26 cellular contexts compared by ENCODE assay signal in genomic region chr7:158423190-158423555, GRCh38.
"Had no signal": no experiment of that assay in that cellular context is flagged by ENCODE, and none has a peak within 500 bp of the region (broad histone marks: within the 10 kb centered on the region; RNA-seq: fewer than 3 reads in every experiment).

No MANE protein-coding gene starts in this region.

- H3K4me3 Mint-ChIP-seq: activated CD4-positive, alpha-beta T cell treated with anti-CD3 and anti-CD28 coated beads for 36 hours; activated CD8-positive, alpha-beta memory T cell treated with anti-CD3 and anti-CD28 coated beads, Interleukin-2, amount 10 ng/mL, durations not matched to agents 7 days and 5 days; activated CD8-positive, alpha-beta T cell treated with anti-CD3 and anti-CD28 coated beads, Interleukin-2, amount 10 ng/mL, durations not matched to agents 7 days and 5 days; activated naive CD8-positive, alpha-beta T cell treated with anti-CD3 and anti-CD28 coated beads for 36 hours; mesothelial cell of epicardium; naive B cell had no signal

- DNase-seq: activated CD4-positive, alpha-beta T cell treated with anti-CD3 and anti-CD28 coated beads for 36 hours; activated CD4-positive, CD25-positive, alpha-beta regulatory T cell; activated CD8-positive, alpha-beta memory T cell treated with anti-CD3 and anti-CD28 coated beads, Interleukin-2, amount 10 ng/mL, durations not matched to agents 7 days and 5 days; activated CD8-positive, alpha-beta T cell treated with anti-CD3 and anti-CD28 coated beads, Interleukin-2, amount 10 ng/mL, durations not matched to agents 7 days and 5 days; activated naive CD4-positive, alpha-beta T cell treated with Interleukin-2 at 50 U/mL for 16 hours; activated naive CD8-positive, alpha-beta T cell treated with anti-CD3 and anti-CD28 coated beads for 36 hours; activated T-cell treated with anti-CD3 and anti-CD28 coated beads, Interleukin-2, amount 50 U/mL, for 48 hours; aorta; body of pancreas; islet precursor cell; left cardiac atrium; left ventricle myocardium superior; naive B cell; ovary; sigmoid colon; small intestine; stimulated activated CD4-positive, alpha-beta T cell treated with anti-CD3 and anti-CD28 coated beads, Interleukin-4, amount 100 ng/mL, for 24 hours; stimulated activated naive CD4-positive, alpha-beta T cell had no signal

- H3K27me3 Mint-ChIP-seq: activated CD4-positive, alpha-beta T cell treated with anti-CD3 and anti-CD28 coated beads for 36 hours; activated CD8-positive, alpha-beta memory T cell treated with anti-CD3 and anti-CD28 coated beads, Interleukin-2, amount 10 ng/mL, durations not matched to agents 7 days and 5 days; naive B cell had no signal

- ATAC-seq: activated CD4-positive, alpha-beta T cell treated with anti-CD3 and anti-CD28 coated beads for 36 hours; activated CD8-positive, alpha-beta memory T cell treated with anti-CD3 and anti-CD28 coated beads, Interleukin-2, amount 10 ng/mL, durations not matched to agents 7 days and 5 days; activated CD8-positive, alpha-beta T cell treated with anti-CD3 and anti-CD28 coated beads, Interleukin-2, amount 10 ng/mL, durations not matched to agents 7 days and 5 days; body of pancreas; gastroesophageal sphincter; left cardiac atrium; left ventricle myocardium superior had no signal

- H3K27ac Mint-ChIP-seq: activated CD4-positive, alpha-beta T cell treated with anti-CD3 and anti-CD28 coated beads for 36 hours; activated CD8-positive, alpha-beta memory T cell treated with anti-CD3 and anti-CD28 coated beads, Interleukin-2, amount 10 ng/mL, durations not matched to agents 7 days and 5 days; activated CD8-positive, alpha-beta T cell treated with anti-CD3 and anti-CD28 coated beads, Interleukin-2, amount 10 ng/mL, durations not matched to agents 7 days and 5 days; activated naive CD8-positive, alpha-beta T cell treated with anti-CD3 and anti-CD28 coated beads for 36 hours; activated T-helper 2 cell treated with anti-CD3 and anti-CD28 coated beads, Interferon-gamma antibody, Interleukin-2, Interleukin-4, amounts not matched to agents 10 μg/mL and 5 μg/mL and 100 μg/mL, durations not matched to agents 14 hours and 24 hours and 36 hours; mesothelial cell of epicardium had no signal

- H3K4me3 ChIP-seq: adrenal gland, body of pancreas, gastroesophageal sphincter, hepatocyte, ovary, prostate gland, sigmoid colon, suprapubic skin, tibial artery had no signal

- H3K36me3 Mint-ChIP-seq: activated CD8-positive, alpha-beta memory T cell treated with anti-CD3 and anti-CD28 coated beads, Interleukin-2, amount 10 ng/mL, durations not matched to agents 7 days and 5 days; activated naive CD8-positive, alpha-beta T cell treated with anti-CD3 and anti-CD28 coated beads for 36 hours; mesothelial cell of epicardium; naive B cell had no signal

- H3K4me1 ChIP-seq: adrenal gland, body of pancreas, gastroesophageal sphincter, prostate gland, sigmoid colon, suprapubic skin, tibial artery had no signal

- H3K27ac ChIP-seq: adrenal gland, body of pancreas, gastroesophageal sphincter, hepatocyte, ovary, prostate gland, sigmoid colon, suprapubic skin, tibial artery had no signal

- H3K4me2 ChIP-seq: hepatocyte had no signal

- H3K9me3 ChIP-seq: adrenal gland, body of pancreas, gastroesophageal sphincter, ovary, prostate gland, sigmoid colon, suprapubic skin had no signal

- H3K4me1 Mint-ChIP-seq: activated CD4-positive, alpha-beta T cell treated with anti-CD3 and anti-CD28 coated beads for 36 hours; activated CD8-positive, alpha-beta memory T cell treated with anti-CD3 and anti-CD28 coated beads, Interleukin-2, amount 10 ng/mL, durations not matched to agents 7 days and 5 days; activated naive CD8-positive, alpha-beta T cell treated with anti-CD3 and anti-CD28 coated beads for 36 hours; mesothelial cell of epicardium had no signal

- H3K27me3 ChIP-seq: adrenal gland, body of pancreas, gastroesophageal sphincter, hepatocyte, ovary, sigmoid colon, suprapubic skin, tibial artery had no signal

- H3K36me3 ChIP-seq: adrenal gland, gastroesophageal sphincter, ovary, prostate gland, sigmoid colon, suprapubic skin, tibial artery had no signal
